ENCODE assay signal across 26 cellular contexts in the genomic region with DNA sequence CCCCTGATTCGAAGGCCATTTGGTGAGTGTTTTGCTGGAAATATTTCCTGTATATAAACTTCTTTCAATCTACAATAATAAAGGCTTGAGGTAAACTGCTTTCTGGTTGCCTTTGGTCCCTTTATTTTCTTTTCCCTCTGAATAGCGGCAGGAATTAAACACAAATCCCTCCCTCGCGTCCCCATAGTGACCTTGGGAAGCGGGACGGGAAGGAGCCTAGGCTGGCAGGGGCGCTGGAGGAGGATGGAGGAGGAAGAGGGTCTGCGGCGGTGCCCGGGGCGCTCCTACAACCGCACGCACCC. TPM values are rescaled to one million over a fixed set of nuclear protein-coding genes. Genes with fewer than 3 reads are reported as not detected.
DNase-seq lines count a peak whose midpoint lies in the region; ATAC-seq, FAIRE-seq and TF ChIP-seq lines count a peak whose summit lies in the region.
"Had no signal": no experiment of that assay in that cellular context is flagged by ENCODE, and none has a peak within 500 bp of the region (broad histone marks: within the 10 kb centered on the region; RNA-seq: fewer than 3 reads in every experiment).

No MANE protein-coding gene starts in this region.

- no peak for ATAC-seq in aorta (ENCODE audit: low FRiP score)
- ATAC-seq: effector memory CD8-positive, alpha-beta T cell; Panc1 had no signal

- H4K20me1 ChIP-seq in H1 (replicated peaks in 1 of 2; ENCODE audit: control insufficient read depth in 1 of 2, insufficient read depth in 2 of 2, low read length in 2 of 2) (peaks cover 12 to 21% of the 10 kb centered on the region in 2 experiments), smooth muscle cell (ENCODE audit: low read depth) (peaks cover 9% of the 10 kb centered on the region)

- H3K4me1 ChIP-seq in HEK293 (ENCODE audit: control insufficient read depth, insufficient read depth, low read length) (no peaks in the 10 kb centered on the region; the same call in 1 of the 2 replicates), H1 (replicated peaks in 1 of 4; ENCODE audit: control insufficient read depth in 3 of 4, insufficient read depth in 4 of 4, low read length in 3 of 4) (peaks cover 0 to 16% (median 9%) of the 10 kb centered on the region in 4 experiments; a peak in 6 of 7 replicates), smooth muscle cell (ENCODE audit: low read depth) (peaks cover 24% of the 10 kb centered on the region), aorta (ENCODE audit: control insufficient read depth in 1 of 2, insufficient read depth in 2 of 2, low read length in 2 of 2) (no peaks in the 10 kb centered on the region)
- H3K4me1 ChIP-seq: colonic mucosa had no signal

- H2BK20ac ChIP-seq in H1 (ENCODE audit: low read length): no peak overlapping the region

- no peak overlapping the region for H2BK15ac ChIP-seq in H1 (ENCODE audit: low read length)

- H3K27ac Mint-ChIP-seq in mesothelial cell of epicardium: no peak overlapping the region
- H3K27ac Mint-ChIP-seq: activated T-cell treated with anti-CD3 and anti-CD28 coated beads, Interleukin-2, amount 50 U/mL, for 24 hours; effector memory CD8-positive, alpha-beta T cell had no signal

- in situ Hi-C loops in GM13976 (cut with MboI; ENCODE audit: low sequenced_read_pairs, unreplicated experiment): no loop called here

- no peak overlapping the region for H3K4ac ChIP-seq in H1 (replicated peaks; ENCODE audit: insufficient read length, low read depth, low read length)

- TF ChIP-seq EP300 in H1 (IDR thresholded peaks at IDR 0.05; ENCODE audit: borderline replicate concordance in 1 of 2, low read depth in 2 of 2, low read length in 2 of 2): no peak

- H4K91ac ChIP-seq in H1 (replicated peaks; ENCODE audit: insufficient read length, low read length): no peak overlapping the region

- FAIRE-seq in H1 (lab: Jason Lieb, UNC): no peak
- FAIRE-seq: frontal cortex had no signal

- no peak overlapping the region for H2AK5ac ChIP-seq in H1 (ENCODE audit: low read depth, low read length)

- TF ChIP-seq POLR2A in H1 (IDR thresholded peaks at IDR 0.05; ENCODE audit: control extremely low read depth in 1 of 2, low read depth in 2 of 2, low read length in 2 of 2): no peak

- H3K9me3 ChIP-seq in HEK293 (ENCODE audit: control insufficient read depth, insufficient read depth, low read depth, low read length): no peaks in the 10 kb centered on the region
- H3K9me3 ChIP-seq in H1 (ENCODE audit: insufficient read depth in 2 of 2, low read depth in 1 of 2, low read length in 1 of 2): peaks cover 9 to 14% of the 10 kb centered on the region in 2 experiments; a peak in 3 of 4 replicates
- no peaks in the 10 kb centered on the region for H3K9me3 ChIP-seq in smooth muscle cell (replicated peaks; ENCODE audit: low read depth)
- H3K9me3 ChIP-seq in aorta (ENCODE audit: control insufficient read depth, low read length): peaks cover 10% of the 10 kb centered on the region
- H3K9me3 ChIP-seq: colonic mucosa, MG63 had no signal

- H3K4me3 ChIP-seq in HEK293 (ENCODE audit: low read depth, low read length) (peak overlapping the region; percentile 13), H1 (ENCODE audit: extremely low read depth in 1 of 4, insufficient read depth in 2 of 4, low read depth in 3 of 4, low read length in 4 of 4) (peak overlapping the region; percentile 2 to 65 (median 38); a peak in 5 of 8 replicates), smooth muscle cell (peak overlapping the region; percentile 48), aorta (ENCODE audit: low read length in 2 of 2) (no peak overlapping the region)
- H3K4me3 ChIP-seq: colonic mucosa, esophagus muscularis mucosa, MG63, sigmoid colon, stomach, tibial nerve had no signal

- H3K18ac ChIP-seq in H1 (ENCODE audit: extremely low read depth, low read length): no peak overlapping the region

- no peak overlapping the region for H3K14ac ChIP-seq in H1 (ENCODE audit: insufficient read length)

- intact Hi-C loops in posterior vena cava (cut with DNase I): no loop called here
- intact Hi-C loops in aorta (cut with DNase I): no loop called here

- H3K79me1 ChIP-seq in H1 (ENCODE audit: low read depth, low read length): no peaks in the 10 kb centered on the region

- peaks cover 2% of the 10 kb centered on the region for H3K36me3 Mint-ChIP-seq in mesothelial cell of epicardium

- peaks cover 21% of the 10 kb centered on the region; the same call in 1 of the 2 replicates for H3K23me2 ChIP-seq in H1 (ENCODE audit: low read depth, low read length)

- H3K9ac ChIP-seq in H1 (replicated peaks in 1 of 4; ENCODE audit: extremely low read depth in 1 of 4, low read depth in 3 of 4, low read length in 3 of 4): no peak overlapping the region
- H3K9ac ChIP-seq in smooth muscle cell (ENCODE audit: low read depth): no peak overlapping the region

- no peak overlapping the region for H4K5ac ChIP-seq in H1 (ENCODE audit: insufficient read length, low read depth, low read length)

- no peaks in the 10 kb centered on the region for H3F3A ChIP-seq in smooth muscle cell (ENCODE audit: low read depth)

- H3K9me3 Mint-ChIP-seq in mesothelial cell of epicardium: no peaks in the 10 kb centered on the region
- H3K9me3 Mint-ChIP-seq: effector memory CD8-positive, alpha-beta T cell had no signal

- DNase-seq in H1 (ENCODE audit: low read depth in 1 of 2, low spot score in 2 of 2) (no peak), mesothelial cell of epicardium (ENCODE audit: low spot score in 2 of 2, unreplicated experiment in 2 of 2) (no peak), smooth muscle cell (lab: John Stamatoyannopoulos, UW; ENCODE audit: unreplicated experiment) (no peak), NCI-H2227 (lab: John Stamatoyannopoulos, UW; ENCODE audit: unreplicated experiment) (no peak), posterior vena cava (ENCODE audit: low spot score) (no peak), aorta (no peak), GM13976 (ENCODE audit: low spot score) (no peak)
- DNase-seq: activated CD4-positive, CD25-positive, alpha-beta regulatory T cell treated with anti-CD3 and anti-CD28 coated beads, Interleukin-2, amount 50 U/mL, for 72 hours; activated T-cell treated with anti-CD3 and anti-CD28 coated beads, Interleukin-2, amount 50 U/mL, for 24 hours; CD4-positive, alpha-beta memory T cell; colonic mucosa; effector memory CD8-positive, alpha-beta T cell; KBM-7; mammary epithelial cell; MG63; NCI-H1436; SHP77 treated with DMSO at 0.1 percent for 48 hours; sigmoid colon; stomach; SW 1271; T1000 had no signal

- CTCF ChIA-PET in HEK293 (lab: Yijun Ruan, JAX) (interaction anchor here (0.6 kb wide), 2 partner anchors 86 to 364 kb away, joined by 4 to 5 read pairs; no protein-coding TSS in a partner anchor), H1 (lab: Charles Lee; ENCODE audit: partially characterized antibody) (interaction anchor here (1.0 to 1.4 kb wide), 3 partner anchors 26 to 661 kb away, joined by 3 to 4 read pairs (median 3); no protein-coding TSS in a partner anchor)

- no peak overlapping the region for H4K8ac ChIP-seq in H1 (ENCODE audit: extremely low read depth, insufficient read depth, low read length)

- H3K4me1 Mint-ChIP-seq in mesothelial cell of epicardium: peaks cover 14% of the 10 kb centered on the region

- no peak overlapping the region for H3K27ac ChIP-seq in HEK293 (ENCODE audit: extremely low read depth, low read depth, low read length)
- no peak overlapping the region for H3K27ac ChIP-seq in H1 (ENCODE audit: low read depth, low read length)
- H3K27ac ChIP-seq in smooth muscle cell (ENCODE audit: low read depth): no peak overlapping the region
- no peak overlapping the region for H3K27ac ChIP-seq in aorta (ENCODE audit: low read depth in 1 of 2, low read length in 2 of 2)
- H3K27ac ChIP-seq: colonic mucosa, esophagus muscularis mucosa, sigmoid colon, stomach, tibial nerve had no signal

- peak overlapping the region; percentile 60 for H3K4me3 Mint-ChIP-seq in mesothelial cell of epicardium
- H3K4me3 Mint-ChIP-seq: activated T-cell treated with anti-CD3 and anti-CD28 coated beads, Interleukin-2, amount 50 U/mL, for 24 hours; effector memory CD8-positive, alpha-beta T cell had no signal

- TF ChIP-seq CTCF in HEK293 (tag by site-specific recombination; IDR thresholded peaks at IDR 0.05) (no peak), H1 (IDR thresholded peaks at IDR 0.05; ENCODE audit: control extremely low read depth in 1 of 3, insufficient read depth in 1 of 3, low read depth in 1 of 3, low read length in 3 of 3) (no peak), mesothelial cell of epicardium (IDR thresholded peaks at IDR 0.05; ENCODE audit: unreplicated experiment) (no peak), smooth muscle cell (IDR thresholded peaks at IDR 0.05; ENCODE audit: borderline replicate concordance, insufficient read depth, poor library complexity, severe bottlenecking) (no peak), GM13976 (IDR thresholded peaks at IDR 0.05; ENCODE audit: borderline replicate concordance, control extremely low read depth, extremely low read depth, insufficient read depth, missing control alignments) (no peak)

- H3K79me2 ChIP-seq in H1 (ENCODE audit: control insufficient read depth in 1 of 2, insufficient read depth in 2 of 2, low read length in 2 of 2): no peaks in the 10 kb centered on the region
- peaks cover 15% of the 10 kb centered on the region for H3K79me2 ChIP-seq in smooth muscle cell (ENCODE audit: low read depth)

- H3K36me3 ChIP-seq in HEK293 (ENCODE audit: control insufficient read depth in 2 of 2, insufficient read depth in 1 of 2, low read length in 2 of 2) (no peaks in the 10 kb centered on the region), H1 (ENCODE audit: control insufficient read depth in 2 of 4, insufficient read depth in 4 of 4, low read length in 3 of 4) (peaks cover 0 to 14% (median 0%) of the 10 kb centered on the region in 4 experiments; a peak in 1 of 8 replicates), smooth muscle cell (ENCODE audit: low read depth) (no peaks in the 10 kb centered on the region), aorta (ENCODE audit: control insufficient read depth in 1 of 2, insufficient read depth in 2 of 2, low read length in 1 of 2) (no peaks in the 10 kb centered on the region)
- H3K36me3 ChIP-seq: colonic mucosa, esophagus muscularis mucosa, MG63, stomach had no signal

- H3K56ac ChIP-seq in H1 (replicated peaks; ENCODE audit: insufficient read length, low read depth, low read length): no peak overlapping the region

- H2BK5ac ChIP-seq in H1 (ENCODE audit: low read depth, low read length): no peak overlapping the region

- H2BK12ac ChIP-seq in H1 (ENCODE audit: low read depth, low read length): no peak overlapping the region

- TF ChIP-seq RAD21 in H1 (IDR thresholded peaks at IDR 0.05 in 1 of 2, conservative IDR thresholded peaks at IDR 0.05 in 1 of 2; ENCODE audit: low read depth in 2 of 2, low read length in 2 of 2): no peak

- POLR2A ChIA-PET in HEK293 (lab: Yijun Ruan, JAX) (no interaction called here), H1 (lab: Charles Lee; ENCODE audit: partially characterized antibody) (interaction anchor here (1.1 to 1.2 kb wide), 2 partner anchors 14 to 64 kb away, joined by 3 to 4 read pairs; no protein-coding TSS in a partner anchor)

- H2BK120ac ChIP-seq in H1 (replicated peaks; ENCODE audit: low read depth, low read length): no peak overlapping the region

- H3K23ac ChIP-seq in H1 (ENCODE audit: insufficient read length): no peak overlapping the region

- peaks cover 91% of the 10 kb centered on the region for H3K27me3 Mint-ChIP-seq in mesothelial cell of epicardium (ENCODE audit: low read depth)

- H3K4me2 ChIP-seq in H1 (ENCODE audit: insufficient read depth in 1 of 2, low read depth in 2 of 2, low read length in 2 of 2) (peak overlapping the region; percentile 75 to 94), smooth muscle cell (peak overlapping the region; percentile 90)

- peaks cover 87 to 94% (median 91%) of the 10 kb centered on the region in 4 experiments for H3K27me3 ChIP-seq in H1 (replicated peaks in 1 of 4; ENCODE audit: control insufficient read depth in 3 of 4, extremely low read depth in 1 of 4, insufficient read depth in 3 of 4, low read length in 3 of 4)
- peaks cover 62% of the 10 kb centered on the region for H3K27me3 ChIP-seq in smooth muscle cell (ENCODE audit: low read depth)
- H3K27me3 ChIP-seq in aorta (ENCODE audit: control insufficient read depth in 1 of 2, insufficient read depth in 2 of 2, low read length in 1 of 2): no peaks in the 10 kb centered on the region

- 5% methylated on average over 12 of the region's 13 CpGs; no CpG with 5 or more reads in 1 of the 2 experiments for WGBS in H1 (ENCODE audit: extremely low coverage in 1 of 2, insufficient coverage in 1 of 2, insufficient read length in 1 of 2, insufficient replicate concordance in 2 of 2, low coverage in 1 of 2, low lambda C conversion rate in 2 of 2, missing lambda C conversion rate in 1 of 2), 2 experiments
- WGBS in smooth muscle cell (ENCODE audit: low lambda C conversion rate): 5% methylated on average over 13 of the region's 13 CpGs
- 0 to 2% methylated on average over 13 of the region's 13 CpGs for WGBS in aorta, 2 donors

- H2AFZ ChIP-seq in H1 (ENCODE audit: low read length) (no peak overlapping the region), smooth muscle cell (ENCODE audit: low read depth) (no peak overlapping the region)

RNA-seq across cellular contexts. Expression of a gene that starts 2.0 kb away (rescaled TPM):
- total RNA-seq in H1 (2021; fragmentation: NEBNext Ultra II Directional; extraction: Animal tissue kit (Norgen Biotek cat#: 25700)): 0.19 TPM in 2 replicates
- polyA plus RNA-seq in H1 (2011; rRNA removed) (0.17 and 0.33 TPM in 2 replicates), smooth muscle cell (21.0 and 25.6 TPM in 2 replicates), aorta (under 1 TPM; 0.05 to 0.13 TPM)
- 0.41 TPM for polyA plus RNA-seq in H1 (2011; cell fraction: cytosol; rRNA removed)
- 0.80 TPM for polyA plus RNA-seq in H1 (2011; cell fraction: nucleus; rRNA removed)
- 0.13 to 0.27 TPM (median 0.20 TPM) in 4 replicates for polyA plus RNA-seq in H1 (2012, experiment 1 of 2)
- polyA plus RNA-seq in H1 (2012, experiment 2 of 2): 0.29 TPM
- 0.06 TPM for polyA plus RNA-seq in H1 (2013, experiment 1 of 2)
- 0.26 TPM for polyA plus RNA-seq in H1 (2013, experiment 2 of 2)
- polyA minus RNA-seq in H1 (2011; rRNA and poly(A)+ RNA removed): 0.46 and 1.3 TPM in 2 replicates
- not detected for polyA minus RNA-seq in H1 (2011; cell fraction: cytosol; rRNA and poly(A)+ RNA removed)
- 7.1 TPM for polyA minus RNA-seq in H1 (2011; cell fraction: nucleus; rRNA and poly(A)+ RNA removed)
- total RNA-seq in mesothelial cell of epicardium (31.0 to 35.8 TPM (median 35.6 TPM) in 3 replicates), smooth muscle cell (35.4 and 36.5 TPM in 2 replicates), posterior vena cava (1 to 10 TPM; 6.1 to 6.2 TPM), aorta (1 to 10 TPM; 3.9 to 5.8 TPM)
- total RNA-seq: CD4-positive, alpha-beta memory T cell; mammary epithelial cell had no signal
- polyA plus RNA-seq: CD4-positive, alpha-beta memory T cell; mammary epithelial cell had no signal

Comparison
In these comparisons a context has a peak if more than half of its experiments do, and no peak if none do; other contexts are left out.
1. H3K4me3 ChIP-seq: peak in HEK293 (single experiment), H1 (4 of 4) and smooth muscle cell (single experiment); none in aorta (0 of 2).